In the genomic region with DNA sequence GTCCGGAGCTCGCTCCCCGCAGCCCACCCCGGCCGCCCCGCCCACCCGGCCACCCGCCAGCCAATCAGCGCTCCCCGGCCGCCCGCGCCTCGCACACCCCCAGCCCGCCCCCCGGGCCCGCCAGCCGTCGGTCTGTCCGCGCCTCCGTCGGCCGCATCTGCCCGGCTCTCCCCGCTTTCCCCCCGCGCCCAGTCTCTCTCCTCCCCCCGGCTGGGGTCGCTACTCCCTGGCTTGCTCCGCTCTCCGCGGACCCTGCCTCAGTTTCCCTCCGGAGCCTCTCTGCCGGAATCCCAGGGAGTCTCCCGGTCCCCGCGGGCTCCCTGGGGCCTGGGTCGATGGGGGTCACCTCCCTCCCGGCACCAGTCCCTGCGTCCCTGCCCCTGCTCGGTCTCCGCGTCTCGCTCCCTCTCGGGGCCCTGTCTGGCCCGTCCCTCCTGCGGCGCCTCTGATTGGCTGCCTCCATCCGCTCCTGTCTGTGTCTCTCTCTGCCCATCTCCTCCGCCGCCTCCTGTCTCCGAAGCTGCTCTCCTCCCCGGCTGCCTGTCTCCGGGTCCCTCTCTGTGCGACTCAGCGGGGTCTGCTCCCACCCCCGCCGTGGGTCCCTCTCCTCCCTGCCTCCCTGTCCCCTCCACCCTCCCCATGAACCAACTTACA, we compare ENCODE assay signal across 1 cellular context.
TF ChIP-seq lines count a peak whose summit lies in the region.

No MANE protein-coding gene starts in this region.

TF ChIP-seq in A549, 52 proteins besides CTCF, POLR2A, EP300 and RAD21 (continued from another document):
- TF ChIP-seq, protein P1, sequence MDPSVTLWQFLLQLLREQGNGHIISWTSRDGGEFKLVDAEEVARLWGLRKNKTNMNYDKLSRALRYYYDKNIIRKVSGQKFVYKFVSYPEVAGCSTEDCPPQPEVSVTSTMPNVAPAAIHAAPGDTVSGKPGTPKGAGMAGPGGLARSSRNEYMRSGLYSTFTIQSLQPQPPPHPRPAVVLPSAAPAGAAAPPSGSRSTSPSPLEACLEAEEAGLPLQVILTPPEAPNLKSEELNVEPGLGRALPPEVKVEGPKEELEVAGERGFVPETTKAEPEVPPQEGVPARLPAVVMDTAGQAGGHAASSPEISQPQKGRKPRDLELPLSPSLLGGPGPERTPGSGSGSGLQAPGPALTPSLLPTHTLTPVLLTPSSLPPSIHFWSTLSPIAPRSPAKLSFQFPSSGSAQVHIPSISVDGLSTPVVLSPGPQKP (IDR thresholded peaks at IDR 0.05; ENCODE audit: low read depth, low read length), result no peak
- TF ChIP-seq PHF8 (IDR thresholded peaks at IDR 0.05; ENCODE audit: borderline replicate concordance, low read depth), result no peak
TF ChIP-seq in A549: peak in this region for 6.
